In the genomic region with DNA sequence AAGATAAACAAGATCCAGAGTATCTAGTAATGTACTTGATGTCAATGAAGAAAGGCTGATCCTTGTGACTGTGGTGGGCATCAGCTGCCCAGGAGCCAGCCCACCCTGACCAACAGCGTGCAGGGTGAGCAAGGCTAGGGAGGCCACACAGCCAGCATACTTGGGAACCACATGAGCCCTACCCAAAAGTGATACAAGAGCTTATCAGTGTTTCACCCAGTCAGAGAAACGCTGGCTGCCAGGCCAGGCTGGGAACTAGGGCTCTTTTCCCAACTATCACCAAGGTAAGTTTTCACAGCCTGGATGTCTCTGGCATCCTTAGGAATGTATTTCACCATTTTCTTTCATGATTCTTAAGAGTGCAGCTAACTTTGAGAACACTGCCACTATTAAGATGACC, we compare ENCODE assay signal across 31 cellular contexts. TPM values are rescaled to one million over a fixed set of nuclear protein-coding genes. Genes with fewer than 3 reads are reported as not detected.
"Had no signal": no experiment of that assay in that cellular context is flagged by ENCODE, and none has a peak within 500 bp of the region (broad histone marks: within the 10 kb centered on the region; RNA-seq: fewer than 3 reads in every experiment).

No MANE protein-coding gene starts in this region.

- H3K27me3 ChIP-seq: neural progenitor cell, neutrophil, right atrium auricular region, suprapubic skin, tibial artery, uterus had no signal

- H3K4me3 ChIP-seq: lower lobe of right lung, neural progenitor cell, right atrium auricular region, skin epidermis, suprapubic skin, thoracic aorta, tibial artery, uterus had no signal

- H3K4me3 Mint-ChIP-seq: mesothelial cell of epicardium; naive B cell; natural killer cell; nephron progenitor cell; neural progenitor cell; stimulated activated naive CD8-positive, alpha-beta T cell treated with anti-CD3 and anti-CD28 coated beads, Interleukin-15, Interleukin-2, amounts not matched to agents 100 ng/mL and 50 ng/mL, for 24 hours; type B pancreatic cell had no signal

- H3K9ac ChIP-seq: neural progenitor cell, parathyroid adenoma had no signal

- H3K36me3 ChIP-seq: neural progenitor cell, uterus had no signal

- H3K4me1 Mint-ChIP-seq: mesothelial cell of epicardium, naive B cell, natural killer cell, nephron progenitor cell, neural progenitor cell had no signal

- H2AFZ ChIP-seq: neural progenitor cell, parathyroid adenoma had no signal

- FAIRE-seq: keratinocyte had no signal

- H3K4me2 ChIP-seq: neural progenitor cell had no signal

- H3K9me3 Mint-ChIP-seq: mesothelial cell of epicardium; naive B cell; natural killer cell; nephron progenitor cell; neural progenitor cell; stimulated activated naive CD8-positive, alpha-beta T cell treated with anti-CD3 and anti-CD28 coated beads, Interleukin-15, Interleukin-2, amounts not matched to agents 100 ng/mL and 50 ng/mL, for 24 hours; type B pancreatic cell had no signal

- H3K27ac ChIP-seq: lower lobe of right lung, neural progenitor cell, neutrophil, parathyroid adenoma, right atrium auricular region, skin epidermis, suprapubic skin, uterus had no signal

- H3K4me1 ChIP-seq: lower lobe of right lung, neural progenitor cell, parathyroid adenoma, right atrium auricular region, suprapubic skin, uterus had no signal

- H3K9me3 ChIP-seq: lower lobe of right lung, neutrophil, right atrium auricular region, suprapubic skin, thoracic aorta, tibial artery, uterus had no signal

- ATAC-seq: left cardiac atrium, left lobe of liver, lower lobe of right lung, natural killer cell, sciatic nerve had no signal

- H3K27ac Mint-ChIP-seq: mesothelial cell of epicardium; natural killer cell; nephron progenitor cell; progenitor cell of endocrine pancreas; stimulated activated naive CD8-positive, alpha-beta T cell treated with anti-CD3 and anti-CD28 coated beads, Interleukin-15, Interleukin-2, amounts not matched to agents 100 ng/mL and 50 ng/mL, for 24 hours; type B pancreatic cell had no signal

- DNase-seq: kidney glomerular epithelial cell; left cardiac atrium; lower lobe of right lung; mammary epithelial cell; mesendoderm; naive B cell; natural killer cell; nephron progenitor cell; occipital lobe; stimulated activated CD4-positive, alpha-beta T cell treated with anti-CD3 and anti-CD28 coated beads, Interleukin-12 subunit alpha, Interleukin-12 subunit beta, amount 100 ng/mL, for 4 hours; stimulated activated CD4-positive, alpha-beta T cell treated with anti-CD3 and anti-CD28 coated beads, Interleukin-15, amount 100 ng/mL, for 24 hours; stimulated activated CD4-positive, alpha-beta T cell treated with anti-CD3 and anti-CD28 coated beads, Interleukin-2, amount 100 ng/mL, for 24 hours; stimulated activated CD4-positive, alpha-beta T cell treated with anti-CD3 and anti-CD28 coated beads, Interleukin-4, amount 100 ng/mL, for 1 hour; stimulated activated naive CD4-positive, alpha-beta T cell; tibial artery; uterus had no signal

RNA-seq across cellular contexts. Expression of a gene that starts 49.0 kb away (rescaled TPM):
- total RNA-seq: mononuclear cell had no signal
- polyA plus RNA-seq: keratinocyte, mammary epithelial cell had no signal
